1 cellular context compared by ENCODE assay signal in the genomic region with DNA sequence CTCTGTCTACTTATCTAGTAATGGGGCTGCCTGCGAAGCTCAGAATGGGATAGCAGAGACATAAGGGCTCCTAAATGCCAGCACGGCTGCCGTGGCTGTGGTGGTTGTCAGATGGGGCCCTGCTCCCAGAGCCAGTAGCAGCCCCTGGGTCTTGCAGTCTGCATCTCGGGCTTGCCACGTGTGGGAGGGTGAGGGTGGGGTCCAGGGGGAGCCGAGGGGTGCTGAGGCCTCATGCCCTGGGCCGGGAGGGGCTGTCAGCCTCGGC.
TF ChIP-seq lines count a peak whose summit lies in the region.

No MANE protein-coding gene starts in this region.

TF ChIP-seq in HepG2, 621 proteins besides CTCF, POLR2A, EP300 and RAD21 (continued from another document and continues in another):
- TF ChIP-seq, protein P1, sequence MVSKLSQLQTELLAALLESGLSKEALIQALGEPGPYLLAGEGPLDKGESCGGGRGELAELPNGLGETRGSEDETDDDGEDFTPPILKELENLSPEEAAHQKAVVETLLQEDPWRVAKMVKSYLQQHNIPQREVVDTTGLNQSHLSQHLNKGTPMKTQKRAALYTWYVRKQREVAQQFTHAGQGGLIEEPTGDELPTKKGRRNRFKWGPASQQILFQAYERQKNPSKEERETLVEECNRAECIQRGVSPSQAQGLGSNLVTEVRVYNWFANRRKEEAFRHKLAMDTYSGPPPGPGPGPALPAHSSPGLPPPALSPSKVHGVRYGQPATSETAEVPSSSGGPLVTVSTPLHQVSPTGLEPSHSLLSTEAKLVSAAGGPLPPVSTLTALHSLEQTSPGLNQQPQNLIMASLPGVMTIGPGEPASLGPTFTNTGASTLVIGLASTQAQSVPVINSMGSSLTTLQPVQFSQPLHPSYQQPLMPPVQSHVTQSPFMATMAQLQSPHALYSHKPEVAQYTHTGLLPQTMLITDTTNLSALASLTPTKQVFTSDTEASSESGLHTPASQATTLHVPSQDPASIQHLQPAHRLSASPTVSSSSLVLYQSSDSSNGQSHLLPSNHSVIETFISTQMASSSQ (IDR thresholded peaks at IDR 0.05; ENCODE audit: low read depth): peak; percentile 37; the same call in 1 of the 2 replicates
- TF ChIP-seq, protein P1 (CRISPR knock-in tag; IDR thresholded peaks at IDR 0.05; ENCODE audit: borderline replicate concordance): no peak
- peak; percentile 14; the same call in 1 of the 3 replicates for TF ChIP-seq MXI1 (IDR thresholded peaks at IDR 0.05; ENCODE audit: borderline replicate concordance, low read depth, low read length)
- no peak for TF ChIP-seq ZSCAN30 (CRISPR knock-in tag; IDR thresholded peaks at IDR 0.05)
- no peak for TF ChIP-seq ZNF280B (CRISPR knock-in tag; IDR thresholded peaks at IDR 0.05; ENCODE audit: borderline replicate concordance)
- peak; percentile 88; the same call in 1 of the 2 replicates for TF ChIP-seq BRD4 (CRISPR knock-in tag; IDR thresholded peaks at IDR 0.05)
- no peak; the same call in 1 of the 2 replicates for TF ChIP-seq ZNF484 (CRISPR knock-in tag; IDR thresholded peaks at IDR 0.05; ENCODE audit: borderline replicate concordance, low read depth)
- TF ChIP-seq, protein P2, sequence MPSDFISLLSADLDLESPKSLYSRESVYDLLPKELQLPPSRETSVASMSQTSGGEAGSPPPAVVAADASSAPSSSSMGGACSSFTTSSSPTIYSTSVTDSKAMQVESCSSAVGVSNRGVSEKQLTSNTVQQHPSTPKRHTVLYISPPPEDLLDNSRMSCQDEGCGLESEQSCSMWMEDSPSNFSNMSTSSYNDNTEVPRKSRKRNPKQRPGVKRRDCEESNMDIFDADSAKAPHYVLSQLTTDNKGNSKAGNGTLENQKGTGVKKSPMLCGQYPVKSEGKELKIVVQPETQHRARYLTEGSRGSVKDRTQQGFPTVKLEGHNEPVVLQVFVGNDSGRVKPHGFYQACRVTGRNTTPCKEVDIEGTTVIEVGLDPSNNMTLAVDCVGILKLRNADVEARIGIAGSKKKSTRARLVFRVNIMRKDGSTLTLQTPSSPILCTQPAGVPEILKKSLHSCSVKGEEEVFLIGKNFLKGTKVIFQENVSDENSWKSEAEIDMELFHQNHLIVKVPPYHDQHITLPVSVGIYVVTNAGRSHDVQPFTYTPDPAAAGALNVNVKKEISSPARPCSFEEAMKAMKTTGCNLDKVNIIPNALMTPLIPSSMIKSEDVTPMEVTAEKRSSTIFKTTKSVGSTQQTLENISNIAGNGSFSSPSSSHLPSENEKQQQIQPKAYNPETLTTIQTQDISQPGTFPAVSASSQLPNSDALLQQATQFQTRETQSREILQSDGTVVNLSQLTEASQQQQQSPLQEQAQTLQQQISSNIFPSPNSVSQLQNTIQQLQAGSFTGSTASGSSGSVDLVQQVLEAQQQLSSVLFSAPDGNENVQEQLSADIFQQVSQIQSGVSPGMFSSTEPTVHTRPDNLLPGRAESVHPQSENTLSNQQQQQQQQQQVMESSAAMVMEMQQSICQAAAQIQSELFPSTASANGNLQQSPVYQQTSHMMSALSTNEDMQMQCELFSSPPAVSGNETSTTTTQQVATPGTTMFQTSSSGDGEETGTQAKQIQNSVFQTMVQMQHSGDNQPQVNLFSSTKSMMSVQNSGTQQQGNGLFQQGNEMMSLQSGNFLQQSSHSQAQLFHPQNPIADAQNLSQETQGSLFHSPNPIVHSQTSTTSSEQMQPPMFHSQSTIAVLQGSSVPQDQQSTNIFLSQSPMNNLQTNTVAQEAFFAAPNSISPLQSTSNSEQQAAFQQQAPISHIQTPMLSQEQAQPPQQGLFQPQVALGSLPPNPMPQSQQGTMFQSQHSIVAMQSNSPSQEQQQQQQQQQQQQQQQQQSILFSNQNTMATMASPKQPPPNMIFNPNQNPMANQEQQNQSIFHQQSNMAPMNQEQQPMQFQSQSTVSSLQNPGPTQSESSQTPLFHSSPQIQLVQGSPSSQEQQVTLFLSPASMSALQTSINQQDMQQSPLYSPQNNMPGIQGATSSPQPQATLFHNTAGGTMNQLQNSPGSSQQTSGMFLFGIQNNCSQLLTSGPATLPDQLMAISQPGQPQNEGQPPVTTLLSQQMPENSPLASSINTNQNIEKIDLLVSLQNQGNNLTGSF (CRISPR knock-in tag; IDR thresholded peaks at IDR 0.05): no peak
- no peak for TF ChIP-seq U2AF1 (optimal IDR thresholded peaks at IDR 0.05; ENCODE audit: low read depth, low read length)
- TF ChIP-seq TRIM24 (CRISPR knock-in tag; IDR thresholded peaks at IDR 0.05): no peak
- no peak for TF ChIP-seq HDAC1 (CRISPR knock-in tag; IDR thresholded peaks at IDR 0.05)
- TF ChIP-seq TOE1 (CRISPR knock-in tag; IDR thresholded peaks at IDR 0.05): 0 out of 2 replicates have a peak, but pooled peaks have one; percentile 68
- no peak for TF ChIP-seq GFI1 (CRISPR knock-in tag; IDR thresholded peaks at IDR 0.05; ENCODE audit: borderline replicate concordance)
- TF ChIP-seq HHEX (CRISPR knock-in tag; IDR thresholded peaks at IDR 0.05): no peak
- no peak for TF ChIP-seq ZNF44 (CRISPR knock-in tag; IDR thresholded peaks at IDR 0.05)
- TF ChIP-seq TAF15 (IDR thresholded peaks at IDR 0.05; ENCODE audit: low read depth, low read length, poor library complexity, severe bottlenecking): peak; percentile 8
- no peak for TF ChIP-seq TFAP4 (IDR thresholded peaks at IDR 0.05; ENCODE audit: borderline replicate concordance, low read depth)
- TF ChIP-seq GRHL1 (CRISPR knock-in tag; conservative IDR thresholded peaks at IDR 0.05): no peak
- TF ChIP-seq PHF20 (CRISPR knock-in tag; IDR thresholded peaks at IDR 0.05): no peak
- no peak for TF ChIP-seq ZNF326 (CRISPR knock-in tag; IDR thresholded peaks at IDR 0.05; ENCODE audit: borderline replicate concordance)
- TF ChIP-seq SOX5 (CRISPR knock-in tag; IDR thresholded peaks at IDR 0.05; ENCODE audit: borderline replicate concordance): 0 out of 2 replicates have a peak, but pooled peaks have one; percentile 76
- no peak for TF ChIP-seq SIX4 (CRISPR knock-in tag; IDR thresholded peaks at IDR 0.05)
- no peak for TF ChIP-seq MTF2 (CRISPR knock-in tag; IDR thresholded peaks at IDR 0.05; ENCODE audit: borderline replicate concordance)
- TF ChIP-seq BCL6 (CRISPR knock-in tag; IDR thresholded peaks at IDR 0.05): peak; percentile 90; the same call in 1 of the 2 replicates
- TF ChIP-seq, protein P3, sequence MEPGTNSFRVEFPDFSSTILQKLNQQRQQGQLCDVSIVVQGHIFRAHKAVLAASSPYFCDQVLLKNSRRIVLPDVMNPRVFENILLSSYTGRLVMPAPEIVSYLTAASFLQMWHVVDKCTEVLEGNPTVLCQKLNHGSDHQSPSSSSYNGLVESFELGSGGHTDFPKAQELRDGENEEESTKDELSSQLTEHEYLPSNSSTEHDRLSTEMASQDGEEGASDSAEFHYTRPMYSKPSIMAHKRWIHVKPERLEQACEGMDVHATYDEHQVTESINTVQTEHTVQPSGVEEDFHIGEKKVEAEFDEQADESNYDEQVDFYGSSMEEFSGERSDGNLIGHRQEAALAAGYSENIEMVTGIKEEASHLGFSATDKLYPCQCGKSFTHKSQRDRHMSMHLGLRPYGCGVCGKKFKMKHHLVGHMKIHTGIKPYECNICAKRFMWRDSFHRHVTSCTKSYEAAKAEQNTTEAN (CRISPR knock-in tag; conservative IDR thresholded peaks at IDR 0.05): no peak
- TF ChIP-seq ZNF430 (CRISPR knock-in tag; IDR thresholded peaks at IDR 0.05): no peak
- no peak for TF ChIP-seq ZNF672 (CRISPR knock-in tag; IDR thresholded peaks at IDR 0.05)
- TF ChIP-seq RAD51 (IDR thresholded peaks at IDR 0.05; ENCODE audit: borderline replicate concordance): no peak
- TF ChIP-seq SALL2 (CRISPR knock-in tag; IDR thresholded peaks at IDR 0.05): no peak
- TF ChIP-seq FOXO4 (CRISPR knock-in tag; conservative IDR thresholded peaks at IDR 0.05): no peak
- no peak for TF ChIP-seq NRL (CRISPR knock-in tag; IDR thresholded peaks at IDR 0.05; ENCODE audit: borderline replicate concordance)
- TF ChIP-seq ZNF652 (CRISPR knock-in tag; IDR thresholded peaks at IDR 0.05; ENCODE audit: borderline replicate concordance, low read depth): peak; percentile 27; the same call in 1 of the 2 replicates
- TF ChIP-seq ZNF761 (CRISPR knock-in tag; conservative IDR thresholded peaks at IDR 0.05): no peak
- TF ChIP-seq, protein P4, sequence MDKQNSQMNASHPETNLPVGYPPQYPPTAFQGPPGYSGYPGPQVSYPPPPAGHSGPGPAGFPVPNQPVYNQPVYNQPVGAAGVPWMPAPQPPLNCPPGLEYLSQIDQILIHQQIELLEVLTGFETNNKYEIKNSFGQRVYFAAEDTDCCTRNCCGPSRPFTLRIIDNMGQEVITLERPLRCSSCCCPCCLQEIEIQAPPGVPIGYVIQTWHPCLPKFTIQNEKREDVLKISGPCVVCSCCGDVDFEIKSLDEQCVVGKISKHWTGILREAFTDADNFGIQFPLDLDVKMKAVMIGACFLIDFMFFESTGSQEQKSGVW (CRISPR knock-in tag; IDR thresholded peaks at IDR 0.05; ENCODE audit: borderline replicate concordance): no peak
- no peak; the same call in 1 of the 2 replicates for TF ChIP-seq MYNN (CRISPR knock-in tag; IDR thresholded peaks at IDR 0.05; ENCODE audit: low read depth)
- TF ChIP-seq POLR2G (IDR thresholded peaks at IDR 0.05; ENCODE audit: low read depth, low read length): peak; percentile 44
- no peak for TF ChIP-seq FOXM1 (CRISPR knock-in tag; IDR thresholded peaks at IDR 0.05)
- TF ChIP-seq SAFB2 (CRISPR knock-in tag; IDR thresholded peaks at IDR 0.05; ENCODE audit: borderline replicate concordance, low read depth): no peak
- TF ChIP-seq ZNF235 (CRISPR knock-in tag; IDR thresholded peaks at IDR 0.05; ENCODE audit: borderline replicate concordance): peak; percentile 77; the same call in 1 of the 2 replicates
- 0 out of 2 replicates have a peak, but pooled peaks have one; percentile 50 for TF ChIP-seq KLF12 (CRISPR knock-in tag; IDR thresholded peaks at IDR 0.05; ENCODE audit: borderline replicate concordance)
- TF ChIP-seq ZNF431 (CRISPR knock-in tag; IDR thresholded peaks at IDR 0.05; ENCODE audit: borderline replicate concordance, low read depth): no peak
- no peak; the same call in 1 of the 2 replicates for TF ChIP-seq TP53 (CRISPR knock-in tag; conservative IDR thresholded peaks at IDR 0.05)
- peak; percentile 30; the same call in 1 of the 2 replicates for TF ChIP-seq ZSCAN20 (CRISPR knock-in tag; IDR thresholded peaks at IDR 0.05; ENCODE audit: borderline replicate concordance)
- peak; percentile 67; the same call in 1 of the 2 replicates for TF ChIP-seq FOXC1 (CRISPR knock-in tag; IDR thresholded peaks at IDR 0.05; ENCODE audit: borderline replicate concordance)
- no peak for TF ChIP-seq HNRNPUL1 (IDR thresholded peaks at IDR 0.05; ENCODE audit: low read depth, low read length)
- TF ChIP-seq ARNTL (CRISPR knock-in tag; IDR thresholded peaks at IDR 0.05): peak; percentile 96; the same call in 1 of the 2 replicates
- TF ChIP-seq MTA3 (CRISPR knock-in tag; IDR thresholded peaks at IDR 0.05): no peak
- peak; percentile 79 for TF ChIP-seq ZC3H4 (CRISPR knock-in tag; IDR thresholded peaks at IDR 0.05; ENCODE audit: borderline replicate concordance)
- TF ChIP-seq MAZ (IDR thresholded peaks at IDR 0.05; ENCODE audit: borderline replicate concordance, low read depth, low read length): no peak
- TF ChIP-seq MAZ (CRISPR knock-in tag; IDR thresholded peaks at IDR 0.05; ENCODE audit: low read depth): no peak
